28 cellular contexts compared by ENCODE assay signal in genomic region chr2:121236650-121237049, GRCh38. TPM values are rescaled to one million over a fixed set of nuclear protein-coding genes. Genes with fewer than 3 reads are reported as not detected.
"Had no signal": no experiment of that assay in that cellular context is flagged by ENCODE, and none has a peak within 500 bp of the region (broad histone marks: within the 10 kb centered on the region; RNA-seq: fewer than 3 reads in every experiment).

No MANE protein-coding gene starts in this region.

- H3K27ac Mint-ChIP-seq: activated CD4-positive, alpha-beta T cell treated with anti-CD3 and anti-CD28 coated beads, Interleukin-2, amount 10 ng/mL, durations not matched to agents 24 days and 14 days; activated CD8-positive, alpha-beta T cell treated with anti-CD3 and anti-CD28 coated beads for 36 hours; activated naive CD4-positive, alpha-beta T cell treated with anti-CD3 and anti-CD28 coated beads, Interleukin-2, amount 10 ng/mL, durations not matched to agents 7 days and 5 days; activated naive CD8-positive, alpha-beta T cell; activated T-helper 2 cell treated with anti-CD3 and anti-CD28 coated beads, Interferon-gamma antibody, Interleukin-2, Interleukin-4, amounts not matched to agents 10 μg/mL and 5 μg/mL and 100 μg/mL, durations not matched to agents 14 hours and 24 hours and 36 hours; IgD-negative memory B cell; T-cell had no signal

- DNase-seq: activated CD4-positive, alpha-beta T cell treated with anti-CD3 and anti-CD28 coated beads, Interleukin-2, amount 10 ng/mL, durations not matched to agents 24 days and 14 days; activated CD4-positive, alpha-beta T cell treated with anti-CD3 and anti-CD28 coated beads, Interleukin-2, amount 50 U/mL, for 4 hours; activated CD8-positive, alpha-beta T cell treated with anti-CD3 and anti-CD28 coated beads for 36 hours; activated naive CD4-positive, alpha-beta T cell treated with anti-CD3 and anti-CD28 coated beads, Interleukin-2, amount 10 ng/mL, durations not matched to agents 7 days and 5 days; activated T-cell treated with anti-CD3 and anti-CD28 coated beads, Interleukin-2, amount 50 U/mL, for 1 hour; amniotic stem cell; Karpas-422; KBM-7; MG63; NCI-H1048; NCI-H1105 treated with DMSO at 0.1 percent for 48 hours; NCI-H1436; NCI-H1694; NCI-H1930; NCI-H2081 treated with DMSO at 0.1 percent for 48 hours; NCI-H345; NCI-H524 treated with DMSO at 0.1 percent for 48 hours; SIG-M5; T-cell; T-helper 2 cell; T-helper 9 cell had no signal

- H3K27me3 ChIP-seq: ascending aorta, MG63 had no signal

- H3K4me3 ChIP-seq: ascending aorta, MG63 had no signal

- H3K36me3 ChIP-seq: ascending aorta, MG63 had no signal

- H3K4me1 Mint-ChIP-seq: activated CD4-positive, alpha-beta T cell treated with anti-CD3 and anti-CD28 coated beads, Interleukin-2, amount 10 ng/mL, durations not matched to agents 24 days and 14 days; activated naive CD4-positive, alpha-beta T cell treated with anti-CD3 and anti-CD28 coated beads, Interleukin-2, amount 10 ng/mL, durations not matched to agents 7 days and 5 days; IgD-negative memory B cell; T-cell had no signal

- ATAC-seq: activated CD8-positive, alpha-beta T cell treated with anti-CD3 and anti-CD28 coated beads for 36 hours; Panc1; SK-N-SH treated with all-trans-retinoic acid at 6 μM for 48 hours; T-cell had no signal

- H3K27me3 Mint-ChIP-seq: activated CD4-positive, alpha-beta T cell treated with anti-CD3 and anti-CD28 coated beads, Interleukin-2, amount 10 ng/mL, durations not matched to agents 24 days and 14 days; activated CD8-positive, alpha-beta T cell treated with anti-CD3 and anti-CD28 coated beads for 36 hours; activated naive CD4-positive, alpha-beta T cell treated with anti-CD3 and anti-CD28 coated beads, Interleukin-2, amount 10 ng/mL, durations not matched to agents 7 days and 5 days; activated naive CD8-positive, alpha-beta T cell; IgD-negative memory B cell had no signal

- H3K4me1 ChIP-seq: ascending aorta had no signal

- H3K27ac ChIP-seq: ascending aorta had no signal

- H3K36me3 Mint-ChIP-seq: activated naive CD4-positive, alpha-beta T cell treated with anti-CD3 and anti-CD28 coated beads, Interleukin-2, amount 10 ng/mL, durations not matched to agents 7 days and 5 days; activated naive CD8-positive, alpha-beta T cell; T-cell had no signal

- H3K9me3 ChIP-seq: ascending aorta, MG63 had no signal

- H3K4me3 Mint-ChIP-seq: activated CD4-positive, alpha-beta T cell treated with anti-CD3 and anti-CD28 coated beads, Interleukin-2, amount 10 ng/mL, durations not matched to agents 24 days and 14 days; activated CD8-positive, alpha-beta T cell treated with anti-CD3 and anti-CD28 coated beads for 36 hours; activated naive CD4-positive, alpha-beta T cell treated with anti-CD3 and anti-CD28 coated beads, Interleukin-2, amount 10 ng/mL, durations not matched to agents 7 days and 5 days; activated naive CD8-positive, alpha-beta T cell; T-cell had no signal

- H3K9me3 Mint-ChIP-seq: activated CD4-positive, alpha-beta T cell treated with anti-CD3 and anti-CD28 coated beads, Interleukin-2, amount 10 ng/mL, durations not matched to agents 24 days and 14 days; activated CD8-positive, alpha-beta T cell treated with anti-CD3 and anti-CD28 coated beads for 36 hours; activated naive CD4-positive, alpha-beta T cell treated with anti-CD3 and anti-CD28 coated beads, Interleukin-2, amount 10 ng/mL, durations not matched to agents 7 days and 5 days; activated T-helper 2 cell treated with anti-CD3 and anti-CD28 coated beads, Interferon-gamma antibody, Interleukin-2, Interleukin-4, amounts not matched to agents 10 μg/mL and 5 μg/mL and 100 μg/mL, durations not matched to agents 14 hours and 24 hours and 36 hours; IgD-negative memory B cell; T-cell had no signal

RNA-seq across cellular contexts. Expression of gene TFCP2L1, which starts 48.4 kb away (rescaled TPM):
- total RNA-seq: activated CD4-positive, alpha-beta T cell treated with anti-CD3 and anti-CD28 coated beads, Interleukin-2, amount 10 ng/mL, durations not matched to agents 24 days and 14 days; activated T-helper 2 cell treated with anti-CD3 and anti-CD28 coated beads, Interferon-gamma antibody, Interleukin-2, Interleukin-4, amounts not matched to agents 10 μg/mL and 5 μg/mL and 100 μg/mL, durations not matched to agents 14 hours and 24 hours and 36 hours; RPMI7951 had no signal
